ENCODE assay signal across 10 cellular contexts in the genomic region with DNA sequence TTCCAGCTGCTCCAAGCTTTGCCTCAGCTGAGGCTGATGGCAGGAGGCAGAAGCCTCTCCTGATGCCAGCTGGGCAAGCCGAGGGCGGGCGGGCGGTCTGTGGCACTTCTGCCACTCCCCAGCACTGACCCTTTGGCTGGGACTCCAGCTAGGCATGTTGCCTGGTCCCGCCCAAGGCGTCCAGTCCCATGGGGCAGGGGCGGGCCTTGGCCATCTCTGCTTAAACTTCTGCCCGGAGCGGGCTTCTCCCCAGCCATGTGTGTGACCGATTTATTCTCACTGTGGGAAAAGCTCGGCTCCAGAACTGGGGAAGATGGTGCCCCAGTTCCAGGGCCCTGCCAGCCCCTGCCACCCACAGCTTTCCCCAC.
A peak's percentile ranks its signal among the peaks of the same experiment; 100 is the strongest.
DNase-seq lines count a peak whose midpoint lies in the region; TF ChIP-seq lines count a peak whose summit lies in the region.
"Had no signal": no experiment of that assay in that cellular context is flagged by ENCODE, and none has a peak within 500 bp of the region (broad histone marks: within the 10 kb centered on the region; RNA-seq: fewer than 3 reads in every experiment).

No MANE protein-coding gene starts in this region.

- H3K27me3 ChIP-seq in BE2C, result no peaks in the 10 kb centered on the region

- peaks cover 67% of the 10 kb centered on the region for H3K36me3 ChIP-seq in BE2C

- no peaks in the 10 kb centered on the region for H3K4me1 ChIP-seq in BE2C

- H3K9me3 ChIP-seq in BE2C, result no peaks in the 10 kb centered on the region

- no peak overlapping the region for H3K4me3 ChIP-seq in BE2C (ENCODE audit: low read depth, low read length)

- TF ChIP-seq CTCF in BE2C (IDR thresholded peaks at IDR 0.05; ENCODE audit: low read depth, low read length), result no peak

- peak; percentile 10 for DNase-seq in BE2C
- DNase-seq in cerebellar cortex (ENCODE audit: low spot score), result peak; percentile 56
- DNase-seq in hypothalamus (lab: John Stamatoyannopoulos, UW), result peak in 40 of 51 donors; percentile 11 to 92 (median 70)
- peak; percentile 72 for DNase-seq in putamen (ENCODE audit: low spot score)
- DNase-seq in activated naive CD4-positive, alpha-beta T cell treated with Interleukin-2 at 50 U/mL for 16 hours, result no peak
- no peak for DNase-seq in effector CD8-positive, alpha-beta T cell (lab: John Stamatoyannopoulos, UW)
- no peak for DNase-seq in kidney tubule cell (ENCODE audit: low spot score)
- DNase-seq in NCI-H2171 treated with DMSO at 0.1 percent for 48 hours (lab: John Stamatoyannopoulos, UW), result no peak
- DNase-seq: activated CD4-positive, alpha-beta memory T cell treated with anti-CD3 and anti-CD28 coated beads for 36 hours; NCI-H748 treated with DMSO at 0.1 percent for 48 hours had no signal

Comparison
In these comparisons a context has a peak if more than half of its experiments do, and no peak if none do; other contexts are left out.
1. DNase-seq: peak in BE2C (single experiment), cerebellar cortex (single experiment), hypothalamus (40 of 51) and putamen (single experiment); none in activated naive CD4-positive, alpha-beta T cell treated with Interleukin-2 at 50 U/mL for 16 hours (single experiment), effector CD8-positive, alpha-beta T cell (single experiment), kidney tubule cell (single experiment) and NCI-H2171 treated with DMSO at 0.1 percent for 48 hours (single experiment).